ENCODE assay signal across 8 cellular contexts in genomic region chr7:29685651-29686271, GRCh38.
DNase-seq lines count a peak whose midpoint lies in the region; ATAC-seq and TF ChIP-seq lines count a peak whose summit lies in the region.
"Not testable (repeated sequence)": the region's sequence is repeated elsewhere in the genome, so short reads cannot be mapped to it uniquely, and the experiment has no call there.

No MANE protein-coding gene starts in this region.

- ATAC-seq in naive B cell (ENCODE audit: low read depth in 2 of 2); stimulated activated naive CD8-positive, alpha-beta T cell treated with anti-CD3 and anti-CD28 coated beads, Interleukin-15, amount 100 ng/mL, for 72 hours: not testable (repeated sequence)

- H3K27me3 Mint-ChIP-seq in H9 (ENCODE audit: low read depth): not testable (repeated sequence)
- peaks cover 0 to 11% (median 0%) of the 10 kb centered on the region in 3 donors for H3K27me3 Mint-ChIP-seq in naive B cell
- peaks cover 37% of the 10 kb centered on the region for H3K27me3 Mint-ChIP-seq in stimulated activated naive CD8-positive, alpha-beta T cell treated with anti-CD3 and anti-CD28 coated beads, Interleukin-15, amount 100 ng/mL, for 72 hours

- WGBS in H9 (ENCODE audit: extremely low coverage, insufficient read length, low lambda C conversion rate): no CpG with 5 or more reads among the region's 21 CpGs
- 3% methylated on average over 5 of the region's 21 CpGs for WGBS in mammary epithelial cell (ENCODE audit: low coverage, missing lambda C conversion rate)

- H3K27ac ChIP-seq in H9 (ENCODE audit: insufficient read length, low read depth, low read length); mammary epithelial cell (ENCODE audit: insufficient read depth, low read depth, low read length): not testable (repeated sequence)
- H3K27ac ChIP-seq in VCaP: peak overlapping the region; percentile 71
- peak overlapping the region; percentile 99 for H3K27ac ChIP-seq in left ventricle myocardium inferior (replicated peaks)

- not testable (repeated sequence) for BruUV-seq in mammary epithelial cell (replicated peaks; lab: Mats Ljungman, UMichigan)

- not testable (repeated sequence) for H3K27ac Mint-ChIP-seq in H9; naive B cell; stimulated activated naive CD8-positive, alpha-beta T cell treated with anti-CD3 and anti-CD28 coated beads, Interleukin-15, amount 100 ng/mL, for 72 hours

- H2BK5ac ChIP-seq in H9 (ENCODE audit: insufficient read length, low read length): not testable (repeated sequence)

- not testable (repeated sequence) for H3K36me3 Mint-ChIP-seq in H9 (ENCODE audit: insufficient read depth in 1 of 3, low read depth in 3 of 3); naive B cell

- POLR2A ChIA-PET in BJ (lab: Charles Lee): not testable (repeated sequence)

- H3K18ac ChIP-seq in H9 (ENCODE audit: insufficient read length, low read depth, low read length): not testable (repeated sequence)

- DNase-seq in BJ (ENCODE audit: low read depth); H9; left ventricle myocardium inferior; naive B cell; stimulated activated naive CD8-positive, alpha-beta T cell treated with anti-CD3 and anti-CD28 coated beads, Interleukin-15, amount 100 ng/mL, for 72 hours: not testable (repeated sequence)
- DNase-seq in NCI-H2171 treated with DMSO at 0.1 percent for 48 hours (lab: John Stamatoyannopoulos, UW) (peak; percentile 48), mammary epithelial cell (peak; percentile 1)

- H3K4me1 ChIP-seq in H9 (ENCODE audit: insufficient read depth, low read length); mammary epithelial cell (ENCODE audit: insufficient read depth, low read length): not testable (repeated sequence)
- H3K4me1 ChIP-seq in left ventricle myocardium inferior: peaks cover 41% of the 10 kb centered on the region

- H3K79me1 ChIP-seq in H9 (ENCODE audit: insufficient read depth, low read depth, low read length, poor library complexity, severe bottlenecking): not testable (repeated sequence)

- not testable (repeated sequence) for H2BK20ac ChIP-seq in H9 (ENCODE audit: low read depth, low read length, poor library complexity, severe bottlenecking)

- H3K9me3 ChIP-seq in H9 (ENCODE audit: control insufficient read depth, low read depth, low read length); mammary epithelial cell (replicated peaks; ENCODE audit: insufficient read depth, low read length); left ventricle myocardium inferior (replicated peaks): not testable (repeated sequence)

- not testable (repeated sequence) for H3K36me3 ChIP-seq in BJ (ENCODE audit: control insufficient read depth, insufficient read depth, low read length); mammary epithelial cell (ENCODE audit: insufficient read depth, low read length); left ventricle myocardium inferior

- not testable (repeated sequence) for H2AK5ac ChIP-seq in H9 (ENCODE audit: insufficient read length, low read length)

- H3K27me3 ChIP-seq in BJ (ENCODE audit: control insufficient read depth, insufficient read depth, low read length); H9 (ENCODE audit: insufficient read depth, low read length); mammary epithelial cell (ENCODE audit: insufficient read depth, low read length); left ventricle myocardium inferior (ENCODE audit: low read depth): not testable (repeated sequence)

- H3T11ph ChIP-seq in H9 (ENCODE audit: low read length): not testable (repeated sequence)

- peak overlapping the region; percentile 60 for H3K4me3 ChIP-seq in BJ (ENCODE audit: low read depth, low read length)
- H3K4me3 ChIP-seq in mammary epithelial cell (replicated peaks in 1 of 3; ENCODE audit: insufficient read depth in 1 of 3, low read depth in 2 of 3, low read length in 3 of 3): peak overlapping the region; percentile 64 to 75 (median 71)
- peak overlapping the region; percentile 93 for H3K4me3 ChIP-seq in left ventricle myocardium inferior

- intact Hi-C loops in mammary epithelial cell (cut with micrococcal nuclease): loop anchor here (10.0 kb wide), 1 partner anchor 111 kb away; no protein-coding TSS in a partner anchor
- intact Hi-C loops in left ventricle myocardium inferior (cut with micrococcal nuclease): not testable (repeated sequence)

- not testable (repeated sequence) for H3K4ac ChIP-seq in H9 (ENCODE audit: low read depth, low read length)

- peak overlapping the region; percentile 76 to 77 for H3K4me3 Mint-ChIP-seq in H9
- peak overlapping the region; percentile 72 to 99 (median 82) for H3K4me3 Mint-ChIP-seq in naive B cell
- peak overlapping the region; percentile 51 to 75 for H3K4me3 Mint-ChIP-seq in stimulated activated naive CD8-positive, alpha-beta T cell treated with anti-CD3 and anti-CD28 coated beads, Interleukin-15, amount 100 ng/mL, for 72 hours

- H2BK12ac ChIP-seq in H9 (ENCODE audit: insufficient read length, low read depth, low read length): not testable (repeated sequence)

- not testable (repeated sequence) for H4K5ac ChIP-seq in H9 (ENCODE audit: insufficient read length, low read depth, low read length)

- H2BK120ac ChIP-seq in H9 (ENCODE audit: low read depth, low read length, poor library complexity, severe bottlenecking): not testable (repeated sequence)

- not testable (repeated sequence) for H3K23me2 ChIP-seq in H9 (ENCODE audit: insufficient read length, low read depth, low read length, poor library complexity, severe bottlenecking)

- CTCF ChIA-PET in BJ (lab: Yijun Ruan, JAX): interaction anchor here (0.9 kb wide), 1 partner anchor 237 kb away, joined by 3 read pairs; no protein-coding TSS in a partner anchor
- CTCF ChIA-PET in mammary epithelial cell (lab: Charles Lee; ENCODE audit: low non-redundant PET): not testable (repeated sequence)

- not testable (repeated sequence) for H4K20me1 ChIP-seq in H9 (ENCODE audit: control insufficient read depth, insufficient read depth, insufficient read length); mammary epithelial cell (ENCODE audit: insufficient read depth, low read length)

- not testable (repeated sequence) for H3K56ac ChIP-seq in H9 (ENCODE audit: insufficient read length, low read depth, low read length)

- not testable (repeated sequence) for H2AFZ ChIP-seq in H9 (ENCODE audit: low read length)
- H2AFZ ChIP-seq in mammary epithelial cell (ENCODE audit: low read depth, low read length): peak overlapping the region; percentile 94

- not testable (repeated sequence) for H3K9me3 Mint-ChIP-seq in H9; naive B cell; stimulated activated naive CD8-positive, alpha-beta T cell treated with anti-CD3 and anti-CD28 coated beads, Interleukin-15, amount 100 ng/mL, for 72 hours

- H3K79me2 ChIP-seq in H9 (ENCODE audit: insufficient read depth, low read length); mammary epithelial cell (ENCODE audit: insufficient read depth, low read length): not testable (repeated sequence)

- not testable (repeated sequence) for H3K4me2 ChIP-seq in H9 (ENCODE audit: insufficient read depth, insufficient read length, low read length)
- H3K4me2 ChIP-seq in mammary epithelial cell (ENCODE audit: insufficient read depth, low read depth, low read length): peak overlapping the region; percentile 69

- not testable (repeated sequence) for H2BK15ac ChIP-seq in H9 (ENCODE audit: low read depth, low read length)

- H3K4me1 Mint-ChIP-seq in H9: peaks cover 3 to 13% of the 10 kb centered on the region in 2 experiments
- peaks cover 3 to 11% (median 6%) of the 10 kb centered on the region in 3 donors for H3K4me1 Mint-ChIP-seq in naive B cell
- H3K4me1 Mint-ChIP-seq in stimulated activated naive CD8-positive, alpha-beta T cell treated with anti-CD3 and anti-CD28 coated beads, Interleukin-15, amount 100 ng/mL, for 72 hours: peaks cover 14% of the 10 kb centered on the region

- not testable (repeated sequence) for H3K9ac ChIP-seq in H9 (ENCODE audit: extremely low read depth, insufficient read length, low read length); mammary epithelial cell (ENCODE audit: insufficient read depth, low read length)

- TF ChIP-seq CTCF in BJ (IDR thresholded peaks at IDR 0.05; ENCODE audit: insufficient read depth, low read depth, low read length); H9 (conservative IDR thresholded peaks at IDR 0.05); VCaP (conservative IDR thresholded peaks at IDR 0.05); mammary epithelial cell (conservative IDR thresholded peaks at IDR 0.05 in 1 of 2, IDR thresholded peaks at IDR 0.05 in 1 of 2; ENCODE audit: extremely low read depth in 1 of 2, insufficient read depth in 1 of 2, low read depth in 1 of 2, low read length in 2 of 2); left ventricle myocardium inferior (IDR thresholded peaks at IDR 0.05; ENCODE audit: borderline replicate concordance): not testable (repeated sequence)

- not testable (repeated sequence) for H3K23ac ChIP-seq in H9 (ENCODE audit: insufficient read length, low read depth, low read length)

- H3K14ac ChIP-seq in H9 (ENCODE audit: insufficient read depth, low read length): not testable (repeated sequence)

- in situ Hi-C loops in mammary epithelial cell (cut with MboI; ENCODE audit: low sequenced_read_pairs in 2 of 2): not testable (repeated sequence)

- not testable (repeated sequence) for H4K8ac ChIP-seq in H9 (replicated peaks; ENCODE audit: insufficient read length, low read depth, low read length)

- not testable (repeated sequence) for H4K91ac ChIP-seq in H9 (ENCODE audit: insufficient read length, low read depth, low read length)

- dilution Hi-C loops in mammary epithelial cell (cut with HindIII; ENCODE audit: low sequenced_read_pairs): not testable (repeated sequence)
